22 cellular contexts compared by ENCODE assay signal in the genomic region with DNA sequence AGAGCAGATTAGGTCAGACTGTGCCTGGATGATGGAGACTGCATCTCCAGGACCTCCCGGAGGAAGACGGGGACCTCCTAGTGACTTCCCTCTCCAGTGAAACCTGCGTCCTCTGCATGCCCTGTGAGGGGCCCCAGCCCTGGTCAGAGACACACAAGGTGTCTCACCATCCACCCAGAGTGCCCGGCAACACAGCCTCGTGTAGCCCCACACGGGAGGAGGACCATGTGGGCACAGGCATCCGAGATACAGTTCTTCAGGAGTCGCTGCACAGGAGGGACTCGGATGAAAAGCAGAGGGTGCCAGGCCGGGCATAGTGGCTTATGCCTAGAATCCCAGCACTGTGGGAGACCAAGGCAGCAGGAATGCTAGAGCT.
DNase-seq lines count a peak whose midpoint lies in the region; ATAC-seq and TF ChIP-seq lines count a peak whose summit lies in the region.
"Had no signal": no experiment of that assay in that cellular context is flagged by ENCODE, and none has a peak within 500 bp of the region (broad histone marks: within the 10 kb centered on the region; RNA-seq: fewer than 3 reads in every experiment).

No MANE protein-coding gene starts in this region.

- no peak overlapping the region for H2AK5ac ChIP-seq in neuronal stem cell (ENCODE audit: low read depth, low read length)

- no peak overlapping the region for H4K8ac ChIP-seq in neuronal stem cell (ENCODE audit: low read depth, low read length)

- no peak overlapping the region for H2BK5ac ChIP-seq in neuronal stem cell (ENCODE audit: low read length)

- H3K4me1 ChIP-seq in neuronal stem cell (ENCODE audit: control insufficient read depth in 2 of 2, insufficient read depth in 1 of 2, low read depth in 1 of 2, low read length in 2 of 2) (peaks cover 0 to 3% of the 10 kb centered on the region in 2 donors), upper lobe of right lung (no peaks in the 10 kb centered on the region)
- H3K4me1 ChIP-seq: BLaER1, SJCRH30 had no signal

- H2BK15ac ChIP-seq in neuronal stem cell (ENCODE audit: low read length), result no peak overlapping the region

- H3K4ac ChIP-seq in neuronal stem cell (ENCODE audit: low read length), result no peak overlapping the region

- no peak for TF ChIP-seq CTCF in glutamatergic neuron (IDR thresholded peaks at IDR 0.05; ENCODE audit: partially characterized antibody, unreplicated experiment)
- TF ChIP-seq CTCF in upper lobe of right lung (IDR thresholded peaks at IDR 0.05), result no peak
- no peak for TF ChIP-seq CTCF in endothelial cell (IDR thresholded peaks at IDR 0.05; ENCODE audit: unreplicated experiment)

- H3K27ac ChIP-seq in neuronal stem cell (replicated peaks; ENCODE audit: low read length) (no peak overlapping the region), upper lobe of right lung (no peak overlapping the region)
- H3K27ac ChIP-seq: BLaER1, GM23248, SJCRH30 had no signal

- peaks cover 5% of the 10 kb centered on the region for H3K27me3 Mint-ChIP-seq in glutamatergic neuron (ENCODE audit: unreplicated experiment)
- H3K27me3 Mint-ChIP-seq in endothelial cell (ENCODE audit: unreplicated experiment), result no peaks in the 10 kb centered on the region
- H3K27me3 Mint-ChIP-seq: CD4-positive, CD25-positive, alpha-beta regulatory T cell had no signal

- H3K36me3 Mint-ChIP-seq in glutamatergic neuron (ENCODE audit: unreplicated experiment) (no peaks in the 10 kb centered on the region), endothelial cell (ENCODE audit: low read depth, unreplicated experiment) (no peaks in the 10 kb centered on the region)

- no peak overlapping the region for H3K14ac ChIP-seq in neuronal stem cell (ENCODE audit: low read length)

- H3K79me1 ChIP-seq in neuronal stem cell (ENCODE audit: low read depth, low read length), result peaks cover 4% of the 10 kb centered on the region

- H3K23ac ChIP-seq in neuronal stem cell (ENCODE audit: low read depth, low read length, poor library complexity), result peak overlapping the region; percentile 28

- H2BK12ac ChIP-seq in neuronal stem cell (ENCODE audit: low read length), result no peak overlapping the region

- H3K27ac Mint-ChIP-seq in glutamatergic neuron (ENCODE audit: unreplicated experiment), result no peak overlapping the region
- no peak overlapping the region for H3K27ac Mint-ChIP-seq in endothelial cell (ENCODE audit: unreplicated experiment)
- H3K27ac Mint-ChIP-seq: CD4-positive, CD25-positive, alpha-beta regulatory T cell had no signal

- peaks cover 2% of the 10 kb centered on the region for H3K9me3 Mint-ChIP-seq in glutamatergic neuron (ENCODE audit: unreplicated experiment)
- H3K9me3 Mint-ChIP-seq in endothelial cell (ENCODE audit: unreplicated experiment), result no peaks in the 10 kb centered on the region
- H3K9me3 Mint-ChIP-seq: CD4-positive, CD25-positive, alpha-beta regulatory T cell; H9 had no signal

- H4K91ac ChIP-seq in neuronal stem cell (ENCODE audit: low read depth, low read length, poor library complexity), result no peak overlapping the region

- H3K9ac ChIP-seq in neuronal stem cell (ENCODE audit: low read depth, low read length, poor library complexity), result no peak overlapping the region
- H3K9ac ChIP-seq: BLaER1, GM23248 had no signal

- ATAC-seq in Right ventricle myocardium superior (ENCODE audit: poor library complexity) (no peak), upper lobe of right lung (no peak)
- ATAC-seq: K562 had no signal

- no peak overlapping the region for H3K18ac ChIP-seq in neuronal stem cell (ENCODE audit: low read length)

- no peak overlapping the region for H3K4me3 ChIP-seq in neuronal stem cell (ENCODE audit: low read length in 2 of 2)
- no peak overlapping the region for H3K4me3 ChIP-seq in upper lobe of right lung
- H3K4me3 ChIP-seq: BLaER1, GM23248, K562, SJCRH30 had no signal

- no peak overlapping the region for H3K4me3 Mint-ChIP-seq in glutamatergic neuron (ENCODE audit: unreplicated experiment)
- no peak overlapping the region for H3K4me3 Mint-ChIP-seq in endothelial cell (ENCODE audit: unreplicated experiment)
- H3K4me3 Mint-ChIP-seq: CD4-positive, CD25-positive, alpha-beta regulatory T cell; H9 had no signal

- H3K4me1 Mint-ChIP-seq in glutamatergic neuron (ENCODE audit: low read depth, unreplicated experiment), result peaks cover 7% of the 10 kb centered on the region
- H3K4me1 Mint-ChIP-seq in endothelial cell (ENCODE audit: unreplicated experiment), result no peaks in the 10 kb centered on the region
- H3K4me1 Mint-ChIP-seq: CD4-positive, CD25-positive, alpha-beta regulatory T cell; H9 had no signal

- no peak overlapping the region for H2BK120ac ChIP-seq in neuronal stem cell (ENCODE audit: low read depth, low read length)

- peaks cover 0 to 3% (median 0%) of the 10 kb centered on the region in 3 experiments for H3K27me3 ChIP-seq in neuronal stem cell (ENCODE audit: control insufficient read depth in 3 of 3, insufficient read depth in 3 of 3, low read depth in 1 of 3, low read length in 3 of 3)
- no peaks in the 10 kb centered on the region for H3K27me3 ChIP-seq in upper lobe of right lung
- H3K27me3 ChIP-seq: BLaER1, SJCRH30 had no signal

- no peak overlapping the region for H3K4me2 ChIP-seq in neuronal stem cell (ENCODE audit: insufficient read depth, low read length, poor library complexity, severe bottlenecking)
- H3K4me2 ChIP-seq: BLaER1 had no signal

- no peak overlapping the region for H2AFZ ChIP-seq in neuronal stem cell (ENCODE audit: low read length)
- H2AFZ ChIP-seq: GM23248 had no signal

- intact Hi-C loops in cardiac septum (cut with DNase I), result no loop called here
- intact Hi-C loops in Right ventricle myocardium superior (cut with DNase I), result no loop called here
- intact Hi-C loops in upper lobe of right lung (cut with DNase I), result no loop called here

- H3K36me3 ChIP-seq in neuronal stem cell (replicated peaks in 1 of 2; ENCODE audit: control insufficient read depth in 2 of 2, insufficient read depth in 2 of 2, low read length in 2 of 2) (peaks cover 0 to 8% of the 10 kb centered on the region in 2 donors), upper lobe of right lung (peaks cover 6% of the 10 kb centered on the region)
- H3K36me3 ChIP-seq: BLaER1, SJCRH30 had no signal

- peaks cover 0 to 9% of the 10 kb centered on the region in 2 donors for H3K9me3 ChIP-seq in neuronal stem cell (replicated peaks in 1 of 2; ENCODE audit: control insufficient read depth in 2 of 2, insufficient read depth in 1 of 2, low read depth in 1 of 2, low read length in 2 of 2)
- no peaks in the 10 kb centered on the region for H3K9me3 ChIP-seq in upper lobe of right lung
- H3K9me3 ChIP-seq: BLaER1, SJCRH30 had no signal

- DNase-seq in cardiac septum (ENCODE audit: low spot score) (peak; percentile 58), Right ventricle myocardium superior (no peak), glutamatergic neuron (peak; percentile 15), neuronal stem cell (ENCODE audit: low spot score) (no peak), upper lobe of right lung (peak; percentile 36), endothelial cell (ENCODE audit: low spot score) (no peak), MV-4-11 (lab: John Stamatoyannopoulos, UW) (no peak)
- DNase-seq: CD4-positive, CD25-positive, alpha-beta regulatory T cell; DMS153; DND-41; GM23248; Kasumi-1; NCI-H1105; NCI-H1436 treated with DMSO at 0.1 percent for 48 hours; NCI-H187 treated with DMSO at 0.1 percent for 48 hours; NCI-H2171 treated with DMSO at 0.1 percent for 48 hours; NCI-H524; NCI-H774; SJCRH30 had no signal

- WGBS in neuronal stem cell (ENCODE audit: extremely low coverage in 2 of 2, insufficient read length in 2 of 2, insufficient replicate concordance in 1 of 2), 2 donors, result no CpG with 5 or more reads among the region's 10 CpGs

Comparison
In these comparisons a context has a peak if more than half of its experiments do, and no peak if none do; other contexts are left out.
1. DNase-seq: peak in cardiac septum (single experiment), glutamatergic neuron (single experiment) and upper lobe of right lung (single experiment); none in Right ventricle myocardium superior (single experiment), neuronal stem cell (single experiment), endothelial cell (single experiment) and MV-4-11 (single experiment).